8 cellular contexts compared by ENCODE assay signal in the genomic region with DNA sequence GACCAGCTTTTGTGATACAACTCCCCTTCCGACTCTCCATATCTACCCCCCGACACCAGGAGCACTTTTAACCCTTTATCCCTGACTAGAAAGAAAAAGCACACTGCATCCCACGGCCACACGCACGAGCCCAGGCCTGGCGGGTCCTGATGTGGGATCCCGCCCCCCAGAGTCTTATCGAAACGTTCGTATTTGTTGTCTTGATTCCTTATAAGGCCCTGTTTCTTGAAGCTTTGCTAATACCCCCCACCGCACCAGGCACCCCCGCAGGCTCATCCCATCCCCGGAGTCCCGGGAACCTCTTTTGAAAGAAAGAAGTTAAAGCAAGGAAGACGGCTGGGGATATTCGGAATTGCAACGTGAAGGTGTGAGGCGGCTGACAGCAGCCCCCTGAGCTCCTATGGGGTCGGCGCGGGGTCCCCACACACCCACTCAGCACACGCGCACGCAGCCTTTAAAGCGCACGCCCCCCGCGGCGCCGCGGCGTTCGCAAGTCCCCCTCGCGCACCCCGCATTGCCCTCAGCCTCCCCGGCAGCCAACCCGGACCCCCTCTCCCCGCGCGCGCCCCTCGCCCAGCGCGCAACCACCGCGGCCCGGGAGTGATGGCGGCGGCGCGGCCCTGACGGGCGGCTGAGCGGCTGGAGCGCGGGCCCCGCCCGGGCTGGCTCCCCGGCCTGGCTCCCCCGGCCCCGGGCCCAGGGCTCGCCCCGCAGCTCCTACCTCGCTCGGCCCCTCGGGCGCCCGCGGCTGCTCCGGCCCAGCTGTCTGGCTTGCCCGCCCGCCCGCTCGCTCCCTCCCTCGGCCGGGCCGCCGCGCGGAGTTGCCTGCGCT. TPM values are rescaled to one million over a fixed set of nuclear protein-coding genes. Genes with fewer than 3 reads are reported as not detected.
A peak's percentile ranks its signal among the peaks of the same experiment; 100 is the strongest.
DNase-seq lines count a peak whose midpoint lies in the region; ATAC-seq and TF ChIP-seq lines count a peak whose summit lies in the region.

No MANE protein-coding gene starts in this region.

- no peaks in the 10 kb centered on the region for H3K9me3 Mint-ChIP-seq in natural killer cell

- peak overlapping the region; percentile 88 to 94 (median 89) for H3K27ac ChIP-seq in upper lobe of left lung

- 0% methylated on average over 17 to 42 of the region's 82 CpGs for WGBS in upper lobe of left lung, 2 donors

- H3K27me3 Mint-ChIP-seq in natural killer cell (ENCODE audit: low read depth in 2 of 2) = no peaks in the 10 kb centered on the region

- peak; percentile 40 for DNase-seq in AG10803 (ENCODE audit: low read depth)
- no peak for DNase-seq in Jurkat, Clone E6-1 (ENCODE audit: low read depth, low spot score)
- peak; percentile 34 to 41 for DNase-seq in activated CD4-positive, alpha-beta T cell treated with anti-CD3 and anti-CD28 coated beads, Interleukin-2, amount 50 U/mL, for 48 hours
- no peak for DNase-seq in epithelial cell of proximal tubule (ENCODE audit: low read depth)
- no peak for DNase-seq in natural killer cell
- DNase-seq in upper lobe of left lung = peak; percentile 25 to 58
- no peak for DNase-seq in inferior parietal cortex (ENCODE audit: extremely low spot score)

- H3K4me3 ChIP-seq in AG10803 (ENCODE audit: low read length) = peak overlapping the region; percentile 72
- peak overlapping the region; percentile 68 for H3K4me3 ChIP-seq in Jurkat, Clone E6-1 (ENCODE audit: low read length)
- peak overlapping the region; percentile 75 for H3K4me3 ChIP-seq in epithelial cell of proximal tubule (ENCODE audit: low read depth, low read length)
- H3K4me3 ChIP-seq in upper lobe of left lung = peak overlapping the region; percentile 74 to 96 (median 86)

- no peaks in the 10 kb centered on the region for H3K36me3 ChIP-seq in upper lobe of left lung

- peak in 1 of 4 donors; percentile 69 for TF ChIP-seq POLR2A in upper lobe of left lung (IDR thresholded peaks at IDR 0.05)

- H3K9me3 ChIP-seq in upper lobe of left lung = no peaks in the 10 kb centered on the region

- intact Hi-C loops in natural killer cell (cut with micrococcal nuclease) = loop anchor here (2.0 to 10.0 kb wide), 2 partner anchors 27 to 51 kb away; no protein-coding TSS in a partner anchor

- H3K4me1 ChIP-seq in upper lobe of left lung = peaks cover 19 to 48% (median 41%) of the 10 kb centered on the region in 4 donors

- no peak for TF ChIP-seq EP300 in upper lobe of left lung (IDR thresholded peaks at IDR 0.05)

- peak; percentile 49 for ATAC-seq in GM19397 (IDR thresholded peaks at IDR 0.05; ENCODE audit: unreplicated experiment)
- peak; percentile 57 to 68 (median 68) for ATAC-seq in natural killer cell
- peak; percentile 3 to 70 for ATAC-seq in upper lobe of left lung (ENCODE audit: low FRiP score in 2 of 2)

- H3K27me3 ChIP-seq in upper lobe of left lung = no peaks in the 10 kb centered on the region

- H3K36me3 Mint-ChIP-seq in natural killer cell = no peaks in the 10 kb centered on the region

- H3K27ac Mint-ChIP-seq in natural killer cell = peak overlapping the region; percentile 88 to 92

- TF ChIP-seq CTCF in AG10803 (conservative IDR thresholded peaks at IDR 0.05; ENCODE audit: low read length) = no peak
- no peak for TF ChIP-seq CTCF in epithelial cell of proximal tubule (conservative IDR thresholded peaks at IDR 0.05; ENCODE audit: low read depth, low read length)
- TF ChIP-seq CTCF in natural killer cell (IDR thresholded peaks at IDR 0.05) = no peak
- TF ChIP-seq CTCF in upper lobe of left lung (IDR thresholded peaks at IDR 0.05) = peak in 2 of 6 experiments; percentile 8 to 19

- peak overlapping the region; percentile 98 for H3K4me3 Mint-ChIP-seq in natural killer cell

- peaks cover 55 to 61% of the 10 kb centered on the region in 2 donors for H3K4me1 Mint-ChIP-seq in natural killer cell

RNA-seq across cellular contexts. Expression of gene STAT5B, which starts 0.4 kb away (rescaled TPM):
- polyA plus RNA-seq in Jurkat, Clone E6-1 (2012; ENCODE audit: insufficient read depth, insufficient read length) = 51.6 TPM
- total RNA-seq in epithelial cell of proximal tubule = 16.0 and 19.5 TPM in 2 replicates
- 100 to 1,000 TPM in 2 of 3 donors, 10 to 100 TPM in 1; 79.9 to 112 (median 103) TPM for total RNA-seq in natural killer cell
- 100 to 1,000 TPM in 1 of 6 donors, 10 to 100 TPM in 5; 48.6 to 115 (median 66.3) TPM for total RNA-seq in upper lobe of left lung

RNA-seq across cellular contexts. Expression of gene STAT5A, which starts 12.6 kb away (rescaled TPM):
- 49.8 TPM for polyA plus RNA-seq in Jurkat, Clone E6-1 (2012; ENCODE audit: insufficient read depth, insufficient read length)
- total RNA-seq in epithelial cell of proximal tubule (10.9 and 11.3 TPM in 2 replicates), natural killer cell (100 to 1,000 TPM; 112 to 135 (median 117) TPM), upper lobe of left lung (100 to 1,000 TPM in 1 of 6 donors, 10 to 100 TPM in 5; 33.7 to 119 (median 70.3) TPM)

Comparison
In these comparisons a context has a peak if more than half of its experiments do, and no peak if none do; other contexts are left out.
1. DNase-seq: peak in AG10803 (single experiment), activated CD4-positive, alpha-beta T cell treated with anti-CD3 and anti-CD28 coated beads, Interleukin-2, amount 50 U/mL, for 48 hours (2 of 2) and upper lobe of left lung (2 of 2); none in Jurkat, Clone E6-1 (single experiment), epithelial cell of proximal tubule (single experiment), natural killer cell (single experiment) and inferior parietal cortex (single experiment).
2. Peak in every context shown above with its lines, with median percentiles within 50 percentile points of each other: H3K4me3 ChIP-seq and ATAC-seq.